ENCODE assay signal across 11 cellular contexts in the genomic region with DNA sequence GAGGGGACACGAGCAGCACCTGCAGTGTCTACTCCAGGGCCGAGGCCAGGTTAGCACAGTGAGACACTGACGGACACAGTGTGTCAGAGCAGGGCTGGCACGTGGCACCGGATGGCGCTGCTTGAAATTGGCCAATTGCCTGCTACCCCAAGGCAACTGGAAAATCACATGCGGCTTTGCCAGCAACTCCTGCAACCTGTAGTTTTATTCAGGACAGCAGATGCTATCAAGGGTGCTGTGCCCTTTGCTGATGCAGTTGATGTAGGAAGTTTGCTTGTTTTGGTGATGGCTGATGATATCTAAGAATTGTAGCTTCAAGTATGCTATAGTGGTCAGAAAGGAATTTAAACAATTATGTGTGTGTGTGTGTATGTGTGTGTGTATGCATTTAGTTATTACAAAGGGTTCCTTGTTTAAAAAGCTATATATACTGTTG. TPM values are rescaled to one million over a fixed set of nuclear protein-coding genes. Genes with fewer than 3 reads are reported as not detected.
DNase-seq lines count a peak whose midpoint lies in the region; ATAC-seq and TF ChIP-seq lines count a peak whose summit lies in the region.
"Had no signal": no experiment of that assay in that cellular context is flagged by ENCODE, and none has a peak within 500 bp of the region (broad histone marks: within the 10 kb centered on the region; RNA-seq: fewer than 3 reads in every experiment).

No MANE protein-coding gene starts in this region.

- H3K4me3 ChIP-seq in ACC112 (ENCODE audit: low read depth, low read length) = no peak overlapping the region
- no peak overlapping the region for H3K4me3 ChIP-seq in choroid plexus epithelial cell (ENCODE audit: low read depth, low read length)
- H3K4me3 ChIP-seq in right lobe of liver = no peak overlapping the region
- H3K4me3 ChIP-seq: BLaER1 had no signal

- H3K79me2 ChIP-seq in ACC112 (ENCODE audit: control insufficient read depth, insufficient read depth, low read length, unreplicated experiment) = peaks cover 4% of the 10 kb centered on the region

- intact Hi-C loops in right lobe of liver (cut with DNase I) = loop anchor here (10.0 kb wide), 3 partner anchors 89 to 211 kb away; no protein-coding TSS in a partner anchor
- intact Hi-C loops in activated CD4-positive, alpha-beta T cell treated with anti-CD3 and anti-CD28 coated beads for 36 hours (cut with DNase I, micrococcal nuclease) = no loop called here

- no peak overlapping the region for H3K27ac Mint-ChIP-seq in activated CD4-positive, alpha-beta T cell treated with anti-CD3 and anti-CD28 coated beads for 36 hours

- no peak for TF ChIP-seq CTCF in choroid plexus epithelial cell (conservative IDR thresholded peaks at IDR 0.05; ENCODE audit: low read depth, low read length)
- no peak for TF ChIP-seq CTCF in right lobe of liver (IDR thresholded peaks at IDR 0.05)

- H3K4me3 Mint-ChIP-seq in activated CD4-positive, alpha-beta T cell treated with anti-CD3 and anti-CD28 coated beads for 36 hours = no peak overlapping the region

- H3K27me3 Mint-ChIP-seq in activated CD4-positive, alpha-beta T cell treated with anti-CD3 and anti-CD28 coated beads for 36 hours = peaks cover 11% of the 10 kb centered on the region

- POLR2A ChIA-PET in activated CD4-positive, alpha-beta T cell treated with anti-CD3 and anti-CD28 coated beads for 36 hours (lab: Charles Lee) = no interaction called here

- H3K4me1 ChIP-seq in ACC112 (ENCODE audit: control insufficient read depth, insufficient read depth, low read length, unreplicated experiment) = peaks cover 35% of the 10 kb centered on the region
- peaks cover 0 to 13% (median 0%) of the 10 kb centered on the region in 4 donors for H3K4me1 ChIP-seq in right lobe of liver

- no peaks in the 10 kb centered on the region for H3K9me3 ChIP-seq in right lobe of liver

- peak overlapping the region; percentile 84 for H3K27ac ChIP-seq in ACC112 (ENCODE audit: low read depth, low read length)
- no peak overlapping the region for H3K27ac ChIP-seq in right lobe of liver
- H3K27ac ChIP-seq: BLaER1 had no signal

- H3K27me3 ChIP-seq in ACC112 (ENCODE audit: insufficient read depth, low read length) = no peaks in the 10 kb centered on the region
- no peaks in the 10 kb centered on the region for H3K27me3 ChIP-seq in right lobe of liver
- H3K27me3 ChIP-seq: BLaER1 had no signal

- H3K36me3 Mint-ChIP-seq in activated CD4-positive, alpha-beta T cell treated with anti-CD3 and anti-CD28 coated beads for 36 hours (ENCODE audit: low read depth) = peaks cover 1% of the 10 kb centered on the region

- H3K4me1 Mint-ChIP-seq in activated CD4-positive, alpha-beta T cell treated with anti-CD3 and anti-CD28 coated beads for 36 hours = peaks cover 2% of the 10 kb centered on the region

- peaks cover 2% of the 10 kb centered on the region for H3K9me3 Mint-ChIP-seq in activated CD4-positive, alpha-beta T cell treated with anti-CD3 and anti-CD28 coated beads for 36 hours (ENCODE audit: low read depth)

- 60% methylated on average over 1 of the region's 7 CpGs for WGBS in right lobe of liver (ENCODE audit: insufficient coverage, low coverage, low lambda C conversion rate, missing lambda C conversion rate)

- CTCF ChIA-PET in activated CD4-positive, alpha-beta T cell treated with anti-CD3 and anti-CD28 coated beads for 36 hours (lab: Charles Lee) = interaction anchor here (0.9 kb wide), 1 partner anchor 206 kb away, joined by 3 read pairs; no protein-coding TSS in a partner anchor

- no peaks in the 10 kb centered on the region for H3K36me3 ChIP-seq in ACC112 (ENCODE audit: insufficient read depth, low read length)
- H3K36me3 ChIP-seq in right lobe of liver = no peaks in the 10 kb centered on the region
- H3K36me3 ChIP-seq: BLaER1 had no signal

- peak; percentile 69 for DNase-seq in NCI-H2029 (lab: John Stamatoyannopoulos, UW)
- DNase-seq in choroid plexus epithelial cell (ENCODE audit: low read depth) = peak; percentile 74
- DNase-seq in right lobe of liver = peak in 2 of 3 donors; percentile 42 to 54
- no peak for DNase-seq in activated CD4-positive, alpha-beta T cell treated with anti-CD3 and anti-CD28 coated beads for 36 hours
- no peak for DNase-seq in hippocampal formation (lab: John Stamatoyannopoulos, UW)
- no peak for DNase-seq in NOMO-1 treated with DMSO at 0.1 percent for 48 hours (lab: John Stamatoyannopoulos, UW; ENCODE audit: unreplicated experiment)
- DNase-seq: amniotic stem cell, NCI-H1092 had no signal

- no peak for TF ChIP-seq POLR2A in right lobe of liver (IDR thresholded peaks at IDR 0.05)

- ATAC-seq in right lobe of liver (peak; percentile 33 to 60 (median 48)), GM18861 (IDR thresholded peaks at IDR 0.05; ENCODE audit: unreplicated experiment) (no peak)
- ATAC-seq in activated CD4-positive, alpha-beta T cell treated with anti-CD3 and anti-CD28 coated beads for 36 hours = no peak

- H2AFZ ChIP-seq in ACC112 (ENCODE audit: low read length, unreplicated experiment) = no peak overlapping the region

RNA-seq across cellular contexts. Expression of a gene that starts 25.9 kb away (rescaled TPM):
- 10 to 100 TPM in 4 of 6 experiments, 1 to 10 TPM in 2; 7.0 to 37.7 (median 13.8) TPM for total RNA-seq in right lobe of liver
- not detected for total RNA-seq in activated CD4-positive, alpha-beta T cell treated with anti-CD3 and anti-CD28 coated beads for 36 hours

Comparison
In these comparisons a context has a peak if more than half of its experiments do, and no peak if none do; other contexts are left out.
1. DNase-seq: peak in NCI-H2029 (single experiment), choroid plexus epithelial cell (single experiment) and right lobe of liver (2 of 3); none in activated CD4-positive, alpha-beta T cell treated with anti-CD3 and anti-CD28 coated beads for 36 hours (single experiment), hippocampal formation (0 of 2) and NOMO-1 treated with DMSO at 0.1 percent for 48 hours (single experiment).
2. ATAC-seq: peak in right lobe of liver (4 of 4); none in activated CD4-positive, alpha-beta T cell treated with anti-CD3 and anti-CD28 coated beads for 36 hours (single experiment) and GM18861 (single experiment).
3. RNA of a gene that starts 25.9 kb away (total RNA-seq): 7.0 to 37.7 TPM in right lobe of liver; not detected in activated CD4-positive, alpha-beta T cell treated with anti-CD3 and anti-CD28 coated beads for 36 hours; every median in the first group is over 4 times any median in the second.
4. intact Hi-C loops: an anchor here in right lobe of liver (10.0 kb wide); none called in activated CD4-positive, alpha-beta T cell treated with anti-CD3 and anti-CD28 coated beads for 36 hours.